Comparison of ENCODE assay signal across 8 cellular contexts in the genomic region with DNA sequence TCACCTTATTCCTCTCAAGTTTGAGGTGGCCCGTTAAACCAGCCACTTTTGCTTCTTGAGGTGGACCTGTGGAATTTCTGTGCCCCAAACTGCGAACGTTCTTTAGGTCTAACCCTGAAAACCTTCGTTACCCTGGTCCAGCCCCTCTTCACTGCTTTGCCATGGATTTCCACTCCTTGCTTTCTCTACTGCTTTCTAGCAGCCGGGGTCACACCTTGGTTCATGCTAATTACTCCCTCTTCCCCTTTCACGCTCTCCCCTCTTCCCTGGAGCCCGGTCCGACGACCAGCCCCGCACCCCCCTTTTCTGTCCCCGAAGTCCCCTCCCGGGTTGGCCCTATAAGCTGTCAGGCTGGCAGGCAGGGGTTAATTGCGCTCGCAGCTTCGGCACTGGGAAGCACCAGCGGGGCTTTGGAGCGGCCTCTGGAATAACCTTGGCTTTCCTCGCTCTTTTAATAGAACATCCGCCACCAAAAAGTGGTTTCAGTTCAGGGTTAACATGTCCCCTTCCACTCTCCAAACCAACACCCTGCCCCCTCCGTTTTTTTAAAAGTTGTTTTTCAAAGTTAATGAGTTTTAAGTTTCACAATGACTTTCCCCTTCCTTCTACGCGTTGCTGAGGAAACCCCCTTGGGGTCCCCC. TPM values are rescaled to one million over a fixed set of nuclear protein-coding genes. Genes with fewer than 3 reads are reported as not detected.
DNase-seq lines count a peak whose midpoint lies in the region; TF ChIP-seq lines count a peak whose summit lies in the region.

No MANE protein-coding gene starts in this region.

- in situ Hi-C loops in HAP-1 (cut with MboI; ENCODE audit: low sequenced_read_pairs): no loop called here

- peak overlapping the region; percentile 95 for H3K4me3 Mint-ChIP-seq in endothelial cell (ENCODE audit: unreplicated experiment)

- H3K27me3 ChIP-seq in HAP-1 (ENCODE audit: low read depth) (no peaks in the 10 kb centered on the region), muscle layer of duodenum (ENCODE audit: low read depth, low read length) (no peaks in the 10 kb centered on the region)

- H3K9me3 Mint-ChIP-seq in endothelial cell (ENCODE audit: unreplicated experiment): no peaks in the 10 kb centered on the region

- peak overlapping the region; percentile 99 for H3K27ac ChIP-seq in muscle layer of duodenum (ENCODE audit: low read length)

- H3K27ac Mint-ChIP-seq in endothelial cell (ENCODE audit: unreplicated experiment): peak overlapping the region; percentile 98

- H3K4me1 Mint-ChIP-seq in endothelial cell (ENCODE audit: unreplicated experiment): peaks cover 23% of the 10 kb centered on the region

- H3K36me3 ChIP-seq in HAP-1 (replicated peaks) (peaks cover 5% of the 10 kb centered on the region; the same call in 1 of the 2 replicates), muscle layer of duodenum (ENCODE audit: control insufficient read depth in 1 of 2, insufficient read depth in 2 of 2, low read length in 2 of 2) (peaks cover 0 to 5% of the 10 kb centered on the region in 2 donors)

- peaks cover 14% of the 10 kb centered on the region for H3K27me3 Mint-ChIP-seq in endothelial cell (ENCODE audit: unreplicated experiment)

- peak; percentile 86 for DNase-seq in activated CD8-positive, alpha-beta memory T cell treated with anti-CD3 and anti-CD28 coated beads for 24 hours
- DNase-seq in activated CD8-positive, alpha-beta memory T cell treated with anti-CD3 and anti-CD28 coated beads, Interleukin-2, amount 50 U/mL, for 4 hours: no peak
- DNase-seq in HAP-1 (ENCODE audit: low spot score in 2 of 2): peak; percentile 62 to 80
- DNase-seq in LoVo (ENCODE audit: low spot score): peak; percentile 71
- DNase-seq in SW480 (ENCODE audit: low spot score): peak; percentile 63
- peak; percentile 57 for DNase-seq in endothelial cell (ENCODE audit: low spot score)
- peak; percentile 71 for DNase-seq in ureter (ENCODE audit: low spot score)

- peaks cover 4% of the 10 kb centered on the region for H3K36me3 Mint-ChIP-seq in endothelial cell (ENCODE audit: low read depth, unreplicated experiment)

- no peak for TF ChIP-seq CTCF in endothelial cell (IDR thresholded peaks at IDR 0.05; ENCODE audit: unreplicated experiment)

- peak overlapping the region; percentile 64 for H3K4me3 ChIP-seq in HAP-1
- H3K4me3 ChIP-seq in muscle layer of duodenum (ENCODE audit: low read depth in 1 of 2, low read length in 2 of 2): peak overlapping the region; percentile 70 to 87

- H3K4me1 ChIP-seq in HAP-1 (peaks cover 12% of the 10 kb centered on the region), muscle layer of duodenum (ENCODE audit: control insufficient read depth in 1 of 2, insufficient read depth in 2 of 2, low read length in 2 of 2) (peaks cover 0 to 19% of the 10 kb centered on the region in 2 donors)

- no peaks in the 10 kb centered on the region for H3K9me3 ChIP-seq in HAP-1
- no peaks in the 10 kb centered on the region for H3K9me3 ChIP-seq in muscle layer of duodenum (ENCODE audit: control insufficient read depth in 1 of 2, low read length in 2 of 2)

RNA-seq across cellular contexts. Expression of a gene that starts 1.4 kb away (rescaled TPM):
- total RNA-seq in endothelial cell (ENCODE audit: unreplicated experiment) (19.0 TPM), ureter (42.5 TPM)
